ENCODE assay signal across 1 cellular context in the genomic region with DNA sequence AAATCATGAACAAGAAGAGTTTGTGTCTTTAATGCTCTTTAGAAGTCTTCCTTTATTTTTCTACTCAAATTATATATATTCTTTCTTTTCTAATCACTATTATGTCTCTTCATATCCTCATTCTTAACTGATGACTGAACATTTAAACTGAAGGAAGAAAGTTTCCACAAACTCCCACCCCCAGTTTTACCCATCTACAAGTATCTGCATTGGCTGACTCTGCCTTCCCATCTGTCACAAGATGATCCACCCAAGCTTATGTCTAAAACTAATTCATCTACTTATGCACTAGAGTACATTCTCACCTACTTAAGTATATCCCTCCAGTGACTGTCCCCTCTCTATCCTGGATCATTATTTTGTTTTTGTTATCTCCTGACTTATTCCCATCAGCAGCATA.
TF ChIP-seq lines count a peak whose summit lies in the region.

No MANE protein-coding gene starts in this region.

TF ChIP-seq in SK-N-SH treated with all-trans-retinoic acid at 6 μM for 48 hours, 23 proteins besides CTCF, POLR2A, EP300 and RAD21 (continued from another document):
- TF ChIP-seq ZNF70 (CRISPR knock-in tag; IDR thresholded peaks at IDR 0.05) (no peak), ZNF565 (CRISPR knock-in tag; conservative IDR thresholded peaks at IDR 0.05; ENCODE audit: low read depth) (no peak), RARB (CRISPR knock-in tag; IDR thresholded peaks at IDR 0.05) (no peak)
- TF ChIP-seq, protein P1, sequence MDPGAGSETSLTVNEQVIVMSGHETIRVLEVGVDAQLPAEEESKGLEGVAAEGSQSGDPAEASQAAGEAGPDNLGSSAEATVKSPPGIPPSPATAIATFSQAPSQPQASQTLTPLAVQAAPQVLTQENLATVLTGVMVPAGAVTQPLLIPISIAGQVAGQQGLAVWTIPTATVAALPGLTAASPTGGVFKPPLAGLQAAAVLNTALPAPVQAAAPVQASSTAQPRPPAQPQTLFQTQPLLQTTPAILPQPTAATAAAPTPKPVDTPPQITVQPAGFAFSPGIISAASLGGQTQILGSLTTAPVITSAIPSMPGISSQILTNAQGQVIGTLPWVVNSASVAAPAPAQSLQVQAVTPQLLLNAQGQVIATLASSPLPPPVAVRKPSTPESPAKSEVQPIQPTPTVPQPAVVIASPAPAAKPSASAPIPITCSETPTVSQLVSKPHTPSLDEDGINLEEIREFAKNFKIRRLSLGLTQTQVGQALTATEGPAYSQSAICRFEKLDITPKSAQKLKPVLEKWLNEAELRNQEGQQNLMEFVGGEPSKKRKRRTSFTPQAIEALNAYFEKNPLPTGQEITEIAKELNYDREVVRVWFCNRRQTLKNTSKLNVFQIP (CRISPR knock-in tag; IDR thresholded peaks at IDR 0.05; ENCODE audit: borderline replicate concordance, low read depth): no peak
